Comparison of ENCODE assay signal across 20 cellular contexts in genomic region chr14:82595466-82595865, GRCh38.
A peak's percentile ranks its signal among the peaks of the same experiment; 100 is the strongest.
DNase-seq lines count a peak whose midpoint lies in the region; ATAC-seq and TF ChIP-seq lines count a peak whose summit lies in the region.
"Had no signal": no experiment of that assay in that cellular context is flagged by ENCODE, and none has a peak within 500 bp of the region (broad histone marks: within the 10 kb centered on the region; RNA-seq: fewer than 3 reads in every experiment).

No MANE protein-coding gene starts in this region.

- H3K27me3 ChIP-seq in smooth muscle cell (ENCODE audit: low read depth) (no peaks in the 10 kb centered on the region), upper lobe of left lung (no peaks in the 10 kb centered on the region)
- H3K27me3 ChIP-seq: BE2C; BLaER1 treated with 17β-estradiol and CSF1 and Interleukin-3, amounts not matched to agents 10 nM and 100 nM had no signal

- DNase-seq in NCI-H1092 treated with DMSO at 0.1 percent for 48 hours (lab: John Stamatoyannopoulos, UW) (peak; percentile 12), NCI-H1092 (lab: John Stamatoyannopoulos, UW) (no peak), NCI-H510A treated with DMSO at 0.1 percent for 48 hours (lab: John Stamatoyannopoulos, UW) (peak; percentile 10), NCI-H510A (lab: John Stamatoyannopoulos, UW) (no peak), NCI-H69 (lab: John Stamatoyannopoulos, UW) (peak; percentile 69), smooth muscle cell (lab: John Stamatoyannopoulos, UW; ENCODE audit: unreplicated experiment) (no peak), upper lobe of left lung (no peak)
- DNase-seq: 8988T; ACHN; AML-193; BE2C; CD4-positive, alpha-beta T cell; CD8-positive, alpha-beta memory T cell; DMS 273 treated with DMSO at 0.1 percent for 48 hours; DND-41; GOT3; HFFc6 had no signal

- TF ChIP-seq POLR2A in upper lobe of left lung (IDR thresholded peaks at IDR 0.05) = no peak

- H3K4me3 ChIP-seq in smooth muscle cell (no peak overlapping the region), upper lobe of left lung (no peak overlapping the region)
- H3K4me3 ChIP-seq: A549; BLaER1 treated with 17β-estradiol and CSF1 and Interleukin-3, amounts not matched to agents 10 nM and 100 nM; HAP-1 had no signal

- H3F3A ChIP-seq in smooth muscle cell (ENCODE audit: low read depth) = no peaks in the 10 kb centered on the region

- no peaks in the 10 kb centered on the region for H3K36me3 ChIP-seq in smooth muscle cell (ENCODE audit: low read depth)
- H3K36me3 ChIP-seq in upper lobe of left lung = no peaks in the 10 kb centered on the region
- H3K36me3 ChIP-seq: BE2C; BLaER1 treated with 17β-estradiol and CSF1 and Interleukin-3, amounts not matched to agents 10 nM and 100 nM; HAP-1 had no signal

- H3K27ac ChIP-seq in smooth muscle cell (ENCODE audit: low read depth) = peak overlapping the region; percentile 9
- H3K27ac ChIP-seq in upper lobe of left lung = no peak overlapping the region
- H3K27ac ChIP-seq: A549; BLaER1 treated with 17β-estradiol and CSF1 and Interleukin-3, amounts not matched to agents 10 nM and 100 nM had no signal

- H2AFZ ChIP-seq in smooth muscle cell (ENCODE audit: low read depth) = peak overlapping the region; percentile 28

- H4K20me1 ChIP-seq in smooth muscle cell (ENCODE audit: low read depth) = no peaks in the 10 kb centered on the region
- H4K20me1 ChIP-seq: BLaER1 treated with 17β-estradiol and CSF1 and Interleukin-3, amounts not matched to agents 10 nM and 100 nM had no signal

- TF ChIP-seq CTCF in smooth muscle cell (IDR thresholded peaks at IDR 0.05; ENCODE audit: borderline replicate concordance, insufficient read depth, poor library complexity, severe bottlenecking) = no peak
- TF ChIP-seq CTCF in upper lobe of left lung (IDR thresholded peaks at IDR 0.05) = no peak

- H3K4me1 ChIP-seq in smooth muscle cell (ENCODE audit: low read depth) = peaks cover 10% of the 10 kb centered on the region
- H3K4me1 ChIP-seq in upper lobe of left lung = no peaks in the 10 kb centered on the region
- H3K4me1 ChIP-seq: A549; BE2C; BLaER1 treated with 17β-estradiol and CSF1 and Interleukin-3, amounts not matched to agents 10 nM and 100 nM; HAP-1 had no signal

- H3K9me3 ChIP-seq in smooth muscle cell (replicated peaks; ENCODE audit: low read depth) = no peaks in the 10 kb centered on the region
- no peaks in the 10 kb centered on the region for H3K9me3 ChIP-seq in upper lobe of left lung
- H3K9me3 ChIP-seq: A549; BE2C; BLaER1 treated with 17β-estradiol and CSF1 and Interleukin-3, amounts not matched to agents 10 nM and 100 nM; HAP-1 had no signal

- no peak for ATAC-seq in upper lobe of left lung (ENCODE audit: low FRiP score in 2 of 2)
- ATAC-seq: A549 had no signal

- no peak overlapping the region for H3K9ac ChIP-seq in smooth muscle cell (ENCODE audit: low read depth)
- H3K9ac ChIP-seq: BLaER1 treated with 17β-estradiol and CSF1 and Interleukin-3, amounts not matched to agents 10 nM and 100 nM had no signal

- TF ChIP-seq EP300 in upper lobe of left lung (IDR thresholded peaks at IDR 0.05) = no peak

- H3K4me2 ChIP-seq in smooth muscle cell = peak overlapping the region; percentile 83
- H3K4me2 ChIP-seq: A549; BLaER1 treated with 17β-estradiol and CSF1 and Interleukin-3, amounts not matched to agents 10 nM and 100 nM had no signal

- no peaks in the 10 kb centered on the region for H3K79me2 ChIP-seq in smooth muscle cell (ENCODE audit: low read depth)

Comparison
In these comparisons a context has a peak if more than half of its experiments do, and no peak if none do; other contexts are left out.
1. DNase-seq: peak in NCI-H1092 treated with DMSO at 0.1 percent for 48 hours (single experiment), NCI-H510A treated with DMSO at 0.1 percent for 48 hours (single experiment) and NCI-H69 (single experiment); none in NCI-H1092 (single experiment), NCI-H510A (single experiment), smooth muscle cell (single experiment) and upper lobe of left lung (0 of 2).